21 cellular contexts compared by ENCODE assay signal in the genomic region with DNA sequence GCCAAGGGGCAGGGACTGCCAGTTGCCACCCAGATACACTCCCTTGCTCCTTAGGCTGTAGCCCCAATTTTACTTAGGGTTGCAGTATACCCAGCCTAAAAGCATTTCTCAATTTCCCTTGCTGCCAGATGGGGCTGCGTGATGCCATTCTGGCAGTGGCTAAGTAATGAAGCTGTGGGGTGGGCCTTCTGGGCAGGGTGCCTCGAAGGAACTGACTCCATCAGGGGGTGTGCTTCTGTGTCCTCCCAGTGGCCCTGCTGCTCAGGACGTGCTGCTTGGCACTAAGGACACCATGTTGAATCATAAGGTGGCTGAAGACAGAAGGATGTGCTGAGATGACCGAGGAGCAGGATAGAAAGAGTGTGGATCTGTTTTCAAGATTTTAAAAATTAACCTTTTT.
DNase-seq lines count a peak whose midpoint lies in the region; ATAC-seq, FAIRE-seq and TF ChIP-seq lines count a peak whose summit lies in the region.
"Had no signal": no experiment of that assay in that cellular context is flagged by ENCODE, and none has a peak within 500 bp of the region (broad histone marks: within the 10 kb centered on the region; RNA-seq: fewer than 3 reads in every experiment).

No MANE protein-coding gene starts in this region.

- H3K27ac ChIP-seq in heart right ventricle = peak overlapping the region; percentile 79 to 94 (median 88)
- H3K27ac ChIP-seq in endodermal cell (ENCODE audit: low read depth, low read length) = no peak overlapping the region

- peaks cover 13 to 75% (median 65%) of the 10 kb centered on the region in 9 donors for H3K4me1 ChIP-seq in heart right ventricle
- no peaks in the 10 kb centered on the region for H3K4me1 ChIP-seq in endodermal cell (ENCODE audit: control insufficient read depth, insufficient read depth, low read length)

- ATAC-seq in heart right ventricle (no peak), HG02973 (IDR thresholded peaks at IDR 0.05; ENCODE audit: unreplicated experiment) (no peak)
- ATAC-seq: Panc1 had no signal

- H3K4me3 ChIP-seq in heart right ventricle (no peak overlapping the region), endodermal cell (ENCODE audit: low read length) (no peak overlapping the region)

- 76 to 78% methylated on average over 4 of the region's 4 CpGs for WGBS in heart right ventricle, 2 donors
- 93% methylated on average over 3 to 4 of the region's 4 CpGs for WGBS in endodermal cell (ENCODE audit: insufficient coverage in 1 of 2, insufficient read length in 1 of 2), 2 experiments

- peaks cover 28% of the 10 kb centered on the region for H3K4me1 Mint-ChIP-seq in endodermal cell
- H3K4me1 Mint-ChIP-seq in neural crest cell = peaks cover 19% of the 10 kb centered on the region

- no peaks in the 10 kb centered on the region for H3K27me3 Mint-ChIP-seq in endodermal cell (ENCODE audit: insufficient read depth)
- H3K27me3 Mint-ChIP-seq in neural crest cell (ENCODE audit: low read depth) = no peaks in the 10 kb centered on the region

- no peaks in the 10 kb centered on the region for H3K36me3 ChIP-seq in heart right ventricle
- H3K36me3 ChIP-seq in endodermal cell (ENCODE audit: control insufficient read depth, insufficient read depth, low read length) = no peaks in the 10 kb centered on the region

- H3K9me3 Mint-ChIP-seq in endodermal cell = no peaks in the 10 kb centered on the region
- no peaks in the 10 kb centered on the region for H3K9me3 Mint-ChIP-seq in neural crest cell

- intact Hi-C loops in heart right ventricle (cut with DNase I) (loop anchor here in 3 of 10 donors (5.0 to 10.0 kb wide), 3 partner anchors 56 to 166 kb away; partner anchors contain the start of gene TMEM131 (in 2 of the 3)), cardiac septum (cut with DNase I) (loop anchor here (5.0 to 10.0 kb wide), 2 partner anchors 166 to 294 kb away; partner anchors contain the start of gene TMEM131)

- TF ChIP-seq CTCF in heart right ventricle (IDR thresholded peaks at IDR 0.05) (no peak), endodermal cell (conservative IDR thresholded peaks at IDR 0.05) (no peak), neural crest cell (conservative IDR thresholded peaks at IDR 0.05) (no peak)

- DNase-seq in heart right ventricle = no peak
- no peak for DNase-seq in cardiac septum (ENCODE audit: low spot score)
- peak; percentile 29 for DNase-seq in endodermal cell
- no peak for DNase-seq in neural crest cell (ENCODE audit: low read depth, low spot score)
- DNase-seq in urothelium cell line (ENCODE audit: low spot score) = no peak
- DNase-seq in SW 1271 (lab: John Stamatoyannopoulos, UW) = no peak
- no peak for DNase-seq in kidney tubule cell (ENCODE audit: low spot score)
- DNase-seq: AML-193, Calu3, DMS79 treated with DMSO at 0.1 percent for 48 hours, HCEC 1CT, IMR-90, Kasumi-1, NCI-H1417 treated with DMSO at 0.1 percent for 48 hours, NCI-H2029, NCI-H2171 treated with DMSO at 0.1 percent for 48 hours, NCI-H510A had no signal

- H3K27me3 ChIP-seq in heart right ventricle (no peaks in the 10 kb centered on the region), endodermal cell (ENCODE audit: control insufficient read depth, insufficient read depth, low read length, poor library complexity, severe bottlenecking) (no peaks in the 10 kb centered on the region)

- H3K27ac Mint-ChIP-seq in endodermal cell (no peak overlapping the region), neural crest cell (ENCODE audit: unreplicated experiment) (peak overlapping the region; percentile 43)

- H3K4me3 Mint-ChIP-seq in endodermal cell = no peak overlapping the region
- no peak overlapping the region for H3K4me3 Mint-ChIP-seq in neural crest cell

- FAIRE-seq in urothelium cell line (lab: Jason Lieb, UNC) = peak; percentile 13
- FAIRE-seq: G401.6, GM12891 had no signal

- H3K9me3 ChIP-seq in heart right ventricle (no peaks in the 10 kb centered on the region), endodermal cell (ENCODE audit: control insufficient read depth, low read length) (no peaks in the 10 kb centered on the region)

- H3K36me3 Mint-ChIP-seq in endodermal cell (ENCODE audit: low read depth) = no peaks in the 10 kb centered on the region
- H3K36me3 Mint-ChIP-seq in neural crest cell (ENCODE audit: low read depth) = no peaks in the 10 kb centered on the region

- no peak overlapping the region for H3K9ac ChIP-seq in endodermal cell (ENCODE audit: extremely low read depth, low read length, poor library complexity, severe bottlenecking)
